ENCODE assay signal across 3 cellular contexts in genomic region chr5:133415906-133416305, GRCh38.
"Had no signal": no experiment of that assay in that cellular context is flagged by ENCODE, and none has a peak within 500 bp of the region (broad histone marks: within the 10 kb centered on the region; RNA-seq: fewer than 3 reads in every experiment).

No MANE protein-coding gene starts in this region.

- ATAC-seq: GM12878 had no signal

- DNase-seq: GDM1, GF-D8 had no signal

- H3K4me3 ChIP-seq: GM12878 had no signal
